19 cellular contexts compared by ENCODE assay signal in the genomic region with DNA sequence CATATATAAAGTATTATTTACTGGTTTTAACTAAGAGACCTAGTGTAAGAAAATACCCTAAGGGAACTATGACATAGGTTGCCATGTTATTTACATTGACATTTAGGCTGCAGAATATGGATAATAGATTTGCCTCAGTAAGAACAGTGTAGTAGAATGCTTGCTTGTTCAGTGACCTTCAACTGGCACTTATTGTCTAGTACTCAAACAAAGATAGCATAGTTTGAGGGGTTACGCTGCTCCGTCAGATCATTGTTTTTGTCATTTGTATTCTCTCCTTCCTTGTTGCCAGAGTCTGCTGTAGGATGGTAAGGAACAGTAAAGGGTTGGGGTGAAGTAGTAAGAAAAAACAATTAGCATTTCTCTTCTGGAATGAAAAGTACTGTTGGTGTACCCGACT. TPM values are rescaled to one million over a fixed set of nuclear protein-coding genes. Genes with fewer than 3 reads are reported as not detected.
DNase-seq lines count a peak whose midpoint lies in the region; ATAC-seq and TF ChIP-seq lines count a peak whose summit lies in the region.
"Had no signal": no experiment of that assay in that cellular context is flagged by ENCODE, and none has a peak within 500 bp of the region (broad histone marks: within the 10 kb centered on the region; RNA-seq: fewer than 3 reads in every experiment).

No MANE protein-coding gene starts in this region.

- H3K27me3 ChIP-seq in cardiac muscle cell (no peaks in the 10 kb centered on the region), right atrium auricular region (no peaks in the 10 kb centered on the region), dorsolateral prefrontal cortex (no peaks in the 10 kb centered on the region)
- H3K27me3 ChIP-seq: BE2C had no signal

- H3K4me3 ChIP-seq in cardiac muscle cell (no peak overlapping the region), right atrium auricular region (no peak overlapping the region), dorsolateral prefrontal cortex (peak overlapping the region in 46 of 59 donors; percentile 4 to 65 (median 38))

- H3K36me3 ChIP-seq in cardiac muscle cell (peaks cover 6% of the 10 kb centered on the region), right atrium auricular region (peaks cover 4% of the 10 kb centered on the region)

- peak in 1 of 2 donors; percentile 20 for DNase-seq in cardiac muscle cell (ENCODE audit: low read depth in 1 of 2, low spot score in 1 of 2)
- DNase-seq in right atrium auricular region (ENCODE audit: low spot score), result no peak
- no peak for DNase-seq in dorsolateral prefrontal cortex
- DNase-seq in medulla oblongata (ENCODE audit: extremely low spot score), result peak; percentile 87
- DNase-seq in superior temporal gyrus (ENCODE audit: extremely low spot score), result peak; percentile 88
- DNase-seq in activated T-cell treated with anti-CD3 and anti-CD28 coated beads, Interleukin-2, amount 50 U/mL, for 48 hours, result no peak
- no peak for DNase-seq in T-helper 17 cell
- DNase-seq: 8988T; BE2C; Caco-2; CD4-positive, CD25-positive, alpha-beta regulatory T cell; H9; NCI-H1417 treated with DMSO at 0.1 percent for 48 hours; NCI-H1930; NCI-H345; NCI-H524 treated with DMSO at 0.1 percent for 48 hours; PC-3; RPMI8226 had no signal

- peak overlapping the region; percentile 4 for H3K27ac ChIP-seq in cardiac muscle cell
- peak overlapping the region in 1 of 2 donors; percentile 3 for H3K27ac ChIP-seq in right atrium auricular region
- peak overlapping the region; percentile 40 to 95 (median 87) for H3K27ac ChIP-seq in dorsolateral prefrontal cortex

- H3K4me1 ChIP-seq in cardiac muscle cell (ENCODE audit: low read depth) (peaks cover 6% of the 10 kb centered on the region), right atrium auricular region (peaks cover 0 to 6% of the 10 kb centered on the region in 2 donors)
- H3K4me1 ChIP-seq: BE2C, Caco-2 had no signal

- H3K36me3 Mint-ChIP-seq in T-helper 17 cell (ENCODE audit: low read depth), result peaks cover 12% of the 10 kb centered on the region

- H3K4me1 Mint-ChIP-seq in T-helper 17 cell, result peaks cover 5% of the 10 kb centered on the region
- H3K4me1 Mint-ChIP-seq: H9 had no signal

- intact Hi-C loops in dorsolateral prefrontal cortex (cut with DNase I), result no loop called here

- no peak for TF ChIP-seq CTCF in cardiac muscle cell (IDR thresholded peaks at IDR 0.05; ENCODE audit: low read depth, low read length)
- no peak for TF ChIP-seq CTCF in right atrium auricular region (IDR thresholded peaks at IDR 0.05)
- peak in 2 of 56 donors; percentile 6 to 29 for TF ChIP-seq CTCF in dorsolateral prefrontal cortex (IDR thresholded peaks at IDR 0.05 in 54 of 56, conservative IDR thresholded peaks at IDR 0.05 in 2 of 56; ENCODE audit: low read depth in 1 of 56, partially characterized antibody in 56 of 56)

- no peak overlapping the region for H3K4me3 Mint-ChIP-seq in T-helper 17 cell
- H3K4me3 Mint-ChIP-seq: CD4-positive, CD25-positive, alpha-beta regulatory T cell; H9 had no signal

- ATAC-seq in T-helper 17 cell (no peak), GM19324 (IDR thresholded peaks at IDR 0.05; ENCODE audit: low FRiP score, unreplicated experiment) (no peak)

- H3K9me3 ChIP-seq in cardiac muscle cell (ENCODE audit: low read depth), result no peaks in the 10 kb centered on the region
- no peaks in the 10 kb centered on the region for H3K9me3 ChIP-seq in right atrium auricular region
- H3K9me3 ChIP-seq in T-helper 17 cell (ENCODE audit: control insufficient read depth, low read length, poor library complexity, severe bottlenecking), result no peaks in the 10 kb centered on the region
- H3K9me3 ChIP-seq: BE2C, Caco-2 had no signal

- H3K27me3 Mint-ChIP-seq in T-helper 17 cell, result no peaks in the 10 kb centered on the region
- H3K27me3 Mint-ChIP-seq: CD4-positive, CD25-positive, alpha-beta regulatory T cell had no signal

- H3K27ac Mint-ChIP-seq in T-helper 17 cell, result no peak overlapping the region
- H3K27ac Mint-ChIP-seq: CD4-positive, CD25-positive, alpha-beta regulatory T cell; H9 had no signal

RNA-seq across cellular contexts. Expression of a gene that starts 33.2 kb away (rescaled TPM):
- total RNA-seq in cardiac muscle cell, result 13.8 and 20.7 TPM in 2 replicates
- 18.2 and 18.4 TPM in 2 replicates for polyA plus RNA-seq in cardiac muscle cell
- total RNA-seq in right atrium auricular region, result 10 to 100 TPM; 15.1 to 24.7 TPM
- 10 to 100 TPM; 39.9 to 74.9 (median 59.1) TPM for total RNA-seq in dorsolateral prefrontal cortex
- total RNA-seq in T-helper 17 cell, result 10 to 100 TPM; 16.8 to 17.4 TPM

RNA-seq across cellular contexts. Expression of a gene that starts 33.4 kb away (rescaled TPM):
- total RNA-seq in cardiac muscle cell (4.5 and 12.9 TPM in 2 replicates), right atrium auricular region (1 to 10 TPM; 6.4 to 8.5 TPM), dorsolateral prefrontal cortex (10 to 100 TPM; 15.5 to 37.2 (median 24.2) TPM), T-helper 17 cell (10 to 100 TPM; 53.3 to 59.2 TPM)
- polyA plus RNA-seq in cardiac muscle cell, result 8.8 and 12.2 TPM in 2 replicates

Comparison
In these comparisons a context has a peak if more than half of its experiments do, and no peak if none do; other contexts are left out.
1. DNase-seq: peak in medulla oblongata (single experiment) and superior temporal gyrus (single experiment); none in right atrium auricular region (single experiment), dorsolateral prefrontal cortex (0 of 10), activated T-cell treated with anti-CD3 and anti-CD28 coated beads, Interleukin-2, amount 50 U/mL, for 48 hours (0 of 2) and T-helper 17 cell (0 of 3).
2. H3K4me3 ChIP-seq: peak in dorsolateral prefrontal cortex (46 of 59); none in cardiac muscle cell (single experiment) and right atrium auricular region (0 of 2).